Comparison of ENCODE assay signal across 18 cellular contexts in the genomic region with DNA sequence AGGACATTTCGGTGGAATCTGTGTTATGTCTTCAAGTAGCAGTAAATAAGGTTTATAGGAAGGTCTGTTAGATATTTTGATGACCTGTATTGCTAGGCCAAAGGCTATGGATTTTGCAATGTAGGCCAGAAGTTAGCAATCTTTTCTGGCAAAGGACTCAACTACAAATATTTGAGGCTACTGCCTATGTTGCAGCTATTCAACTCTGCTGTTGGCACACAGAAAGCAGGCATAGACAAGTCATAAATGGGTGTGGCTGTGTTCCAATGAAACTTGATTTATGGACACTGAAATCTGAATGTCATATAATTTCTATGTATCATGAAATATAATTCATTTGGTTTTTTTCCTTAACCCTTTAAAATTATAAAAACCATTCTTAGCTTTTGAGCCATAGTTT.
DNase-seq lines count a peak whose midpoint lies in the region; ATAC-seq, FAIRE-seq and TF ChIP-seq lines count a peak whose summit lies in the region.
"Had no signal": no experiment of that assay in that cellular context is flagged by ENCODE, and none has a peak within 500 bp of the region (broad histone marks: within the 10 kb centered on the region; RNA-seq: fewer than 3 reads in every experiment).

No MANE protein-coding gene starts in this region.

- in situ Hi-C loops in HepG2 (cut with HindIII; ENCODE audit: extremely low pct_ligation_motif_present, low pct_unique_long_range_greater_than_20kb) = no loop called here
- in situ Hi-C loops in GM13976 (cut with MboI; ENCODE audit: low sequenced_read_pairs, unreplicated experiment) = no loop called here

- H3K27ac ChIP-seq in HepG2 (ENCODE audit: extremely low read length, insufficient read depth, low read length) = no peak overlapping the region
- H3K27ac ChIP-seq: ovary, vagina had no signal

- H3K9ac ChIP-seq in HepG2 (ENCODE audit: insufficient read depth, low read depth, low read length) = no peak overlapping the region

- H3K4me3 Mint-ChIP-seq in activated T-helper 2 cell treated with anti-CD3 and anti-CD28 coated beads, Interferon-gamma antibody, Interleukin-2, Interleukin-4, amounts not matched to agents 10 μg/mL and 5 μg/mL and 100 μg/mL, durations not matched to agents 14 hours and 24 hours and 36 hours (ENCODE audit: low read depth) = no peak overlapping the region
- H3K4me3 Mint-ChIP-seq: effector memory CD8-positive, alpha-beta T cell; T-helper 17 cell had no signal

- no peak overlapping the region for H3K4me2 ChIP-seq in HepG2 (ENCODE audit: low read depth, low read length)

- TF ChIP-seq RAD21 in HepG2 (CRISPR knock-in tag; IDR thresholded peaks at IDR 0.05) = no peak

- TF ChIP-seq CTCF in AG04449 (IDR thresholded peaks at IDR 0.05; ENCODE audit: insufficient read depth, low read length, missing control alignments) (no peak), HepG2 (CRISPR knock-in tag; IDR thresholded peaks at IDR 0.05) (no peak), GM13976 (IDR thresholded peaks at IDR 0.05; ENCODE audit: borderline replicate concordance, control extremely low read depth, extremely low read depth, insufficient read depth, missing control alignments) (no peak)

- H3K4me3 ChIP-seq in AG04449 (ENCODE audit: low read depth, low read length) (no peak overlapping the region), HepG2 (replicated peaks in 1 of 3; ENCODE audit: insufficient read depth in 1 of 3, low read depth in 2 of 3, low read length in 3 of 3) (no peak overlapping the region)
- H3K4me3 ChIP-seq: ovary, vagina had no signal

- H3K36me3 ChIP-seq in HepG2 (replicated peaks in 1 of 2; ENCODE audit: control insufficient read depth in 1 of 2, insufficient read depth in 2 of 2, low read length in 2 of 2) = no peaks in the 10 kb centered on the region
- H3K36me3 ChIP-seq: ovary, vagina had no signal

- DNase-seq in AG04449 (ENCODE audit: low read depth, low spot score) (peak; percentile 31), LHCN-M2 (ENCODE audit: low read depth) (peak; percentile 67), dedifferentiated amniotic fluid mesenchymal stem cell (ENCODE audit: extremely low spot score) (peak; percentile 64), HepG2 (ENCODE audit: low spot score) (no peak), GM13976 (ENCODE audit: low spot score) (no peak), SHP77 (lab: John Stamatoyannopoulos, UW) (no peak), GF-D8 (lab: John Stamatoyannopoulos, UW) (no peak)
- no peak for DNase-seq in activated T-helper 2 cell treated with anti-CD3 and anti-CD28 coated beads, Interferon-gamma antibody, Interleukin-2, Interleukin-4, amounts not matched to agents 10 μg/mL and 5 μg/mL and 100 μg/mL, durations not matched to agents 14 hours and 24 hours and 36 hours (ENCODE audit: low spot score)
- DNase-seq: activated CD4-positive, alpha-beta T cell treated with anti-CD3 and anti-CD28 coated beads for 48 hours; aorta; DMS79; effector memory CD8-positive, alpha-beta T cell; mesendoderm; MV-4-11; ovary; T-helper 17 cell had no signal

- intact Hi-C loops in HepG2 (cut with micrococcal nuclease; ENCODE audit: unreplicated experiment) = no loop called here
- intact Hi-C loops in activated T-helper 2 cell treated with anti-CD3 and anti-CD28 coated beads, Interferon-gamma antibody, Interleukin-2, Interleukin-4, amounts not matched to agents 10 μg/mL and 5 μg/mL and 100 μg/mL, durations not matched to agents 14 hours and 24 hours and 36 hours (cut with micrococcal nuclease) = no loop called here

- WGBS in HepG2 (ENCODE audit: low lambda C conversion rate) = 63% methylated on average over 1 of the region's 1 CpG

- H2AFZ ChIP-seq in HepG2 (ENCODE audit: low read length) = no peak overlapping the region

- ATAC-seq in HepG2 = no peak
- ATAC-seq: effector memory CD8-positive, alpha-beta T cell; T-helper 17 cell had no signal

- no peaks in the 10 kb centered on the region for H3K79me2 ChIP-seq in HepG2 (ENCODE audit: insufficient read depth, low read length)

- FAIRE-seq in HepG2 (lab: Jason Lieb, UNC) = no peak
- FAIRE-seq: GM12892 had no signal

- TF ChIP-seq EP300 in HepG2 (IDR thresholded peaks at IDR 0.05; ENCODE audit: low read depth in 2 of 2, low read length in 2 of 2) = no peak
- TF ChIP-seq EP300 in HepG2 (CRISPR knock-in tag; IDR thresholded peaks at IDR 0.05; ENCODE audit: borderline replicate concordance) = no peak

- POLR2A ChIA-PET in AG04449 (lab: Yijun Ruan, JAX) (no interaction called here), HepG2 (lab: Yijun Ruan, JAX) (no interaction called here)

- H3K27ac Mint-ChIP-seq in activated T-helper 2 cell treated with anti-CD3 and anti-CD28 coated beads, Interferon-gamma antibody, Interleukin-2, Interleukin-4, amounts not matched to agents 10 μg/mL and 5 μg/mL and 100 μg/mL, durations not matched to agents 14 hours and 24 hours and 36 hours = no peak overlapping the region
- H3K27ac Mint-ChIP-seq: effector memory CD8-positive, alpha-beta T cell; T-helper 17 cell had no signal

- peaks cover 10% of the 10 kb centered on the region for H3K27me3 Mint-ChIP-seq in activated T-helper 2 cell treated with anti-CD3 and anti-CD28 coated beads, Interferon-gamma antibody, Interleukin-2, Interleukin-4, amounts not matched to agents 10 μg/mL and 5 μg/mL and 100 μg/mL, durations not matched to agents 14 hours and 24 hours and 36 hours (ENCODE audit: low read depth)

- no TSS peak for BruUV-seq in HepG2 (replicated peaks; lab: Mats Ljungman, UMichigan)

- CTCF ChIA-PET in AG04449 (lab: Yijun Ruan, JAX) = interaction anchor here (0.7 to 6.4 kb wide), 4 partner anchors 15 to 216 kb away, joined by 3 to 38 read pairs (median 4); no protein-coding TSS in a partner anchor
- CTCF ChIA-PET in HepG2 (lab: Yijun Ruan, JAX; ENCODE audit: low intra/inter-chr PET ratio, low total read pairs) = no interaction called here

- H3K27me3 ChIP-seq in HepG2 (ENCODE audit: control insufficient read depth in 1 of 2, insufficient read depth in 2 of 2, low read length in 2 of 2) = no peaks in the 10 kb centered on the region
- H3K27me3 ChIP-seq: ovary, vagina had no signal

- H4K20me1 ChIP-seq in HepG2 (ENCODE audit: insufficient read depth, low read length) = no peaks in the 10 kb centered on the region

- H3K4me1 ChIP-seq in HepG2 (ENCODE audit: insufficient read depth, low read length) = no peaks in the 10 kb centered on the region

- no peaks in the 10 kb centered on the region for H3K36me3 Mint-ChIP-seq in activated T-helper 2 cell treated with anti-CD3 and anti-CD28 coated beads, Interferon-gamma antibody, Interleukin-2, Interleukin-4, amounts not matched to agents 10 μg/mL and 5 μg/mL and 100 μg/mL, durations not matched to agents 14 hours and 24 hours and 36 hours (ENCODE audit: low read depth)

- no peaks in the 10 kb centered on the region for H3K9me3 Mint-ChIP-seq in activated T-helper 2 cell treated with anti-CD3 and anti-CD28 coated beads, Interferon-gamma antibody, Interleukin-2, Interleukin-4, amounts not matched to agents 10 μg/mL and 5 μg/mL and 100 μg/mL, durations not matched to agents 14 hours and 24 hours and 36 hours
- H3K9me3 Mint-ChIP-seq: effector memory CD8-positive, alpha-beta T cell had no signal

- no peaks in the 10 kb centered on the region for H3K9me3 ChIP-seq in HepG2 (ENCODE audit: low read length)
- H3K9me3 ChIP-seq: ovary, vagina had no signal

- TF ChIP-seq POLR2A in HepG2 (IDR thresholded peaks at IDR 0.05; ENCODE audit: insufficient read depth in 1 of 2, low read depth in 2 of 2, low read length in 2 of 2) = no peak

- no peaks in the 10 kb centered on the region for H3K4me1 Mint-ChIP-seq in activated T-helper 2 cell treated with anti-CD3 and anti-CD28 coated beads, Interferon-gamma antibody, Interleukin-2, Interleukin-4, amounts not matched to agents 10 μg/mL and 5 μg/mL and 100 μg/mL, durations not matched to agents 14 hours and 24 hours and 36 hours (ENCODE audit: low read depth)
- H3K4me1 Mint-ChIP-seq: T-helper 17 cell had no signal

TF ChIP-seq in HepG2, 621 proteins besides CTCF, POLR2A, EP300 and RAD21:
- peak; percentile 30; the same call in 1 of the 2 replicates for TF ChIP-seq CEBPB (IDR thresholded peaks at IDR 0.05; ENCODE audit: borderline replicate concordance, low read depth, low read length)
- no peak for TF ChIP-seq ZNF44 (CRISPR knock-in tag; IDR thresholded peaks at IDR 0.05)

Comparison
In these comparisons a context has a peak if more than half of its experiments do, and no peak if none do; other contexts are left out.
1. DNase-seq: peak in AG04449 (single experiment), LHCN-M2 (single experiment) and dedifferentiated amniotic fluid mesenchymal stem cell (single experiment); none in HepG2 (single experiment), activated T-helper 2 cell treated with anti-CD3 and anti-CD28 coated beads, Interferon-gamma antibody, Interleukin-2, Interleukin-4, amounts not matched to agents 10 μg/mL and 5 μg/mL and 100 μg/mL, durations not matched to agents 14 hours and 24 hours and 36 hours (single experiment), GM13976 (single experiment), SHP77 (0 of 2) and GF-D8 (single experiment).